11 cellular contexts compared by ENCODE assay signal in genomic region chr5:149464796-149465489, GRCh38.
DNase-seq lines count a peak whose midpoint lies in the region; ATAC-seq and TF ChIP-seq lines count a peak whose summit lies in the region.
"Had no signal": no experiment of that assay in that cellular context is flagged by ENCODE, and none has a peak within 500 bp of the region (broad histone marks: within the 10 kb centered on the region; RNA-seq: fewer than 3 reads in every experiment).

No MANE protein-coding gene starts in this region.

- WGBS in tibial nerve, 2 donors: 63 to 72% methylated on average over 8 of the region's 8 CpGs

- H3K27me3 Mint-ChIP-seq in osteocyte (ENCODE audit: unreplicated experiment): no peaks in the 10 kb centered on the region
- H3K27me3 Mint-ChIP-seq: B cell had no signal

- H3K4me3 ChIP-seq in SJSA1 (no peak overlapping the region), tibial nerve (no peak overlapping the region)

- DNase-seq in AG08396 (ENCODE audit: low spot score): peak; percentile 67
- peak in 1 of 2 experiments; percentile 65 for DNase-seq in SJSA1 (ENCODE audit: low read depth in 1 of 2, low spot score in 2 of 2)
- DNase-seq in foreskin keratinocyte: no peak
- DNase-seq in osteocyte (ENCODE audit: extremely low spot score, unreplicated experiment): no peak
- no peak for DNase-seq in NCI-H2081 (lab: John Stamatoyannopoulos, UW)
- no peak for DNase-seq in substantia nigra (lab: John Stamatoyannopoulos, UW)
- no peak for DNase-seq in tibial nerve (ENCODE audit: low spot score in 2 of 2)
- DNase-seq: NCI-H2171 treated with DMSO at 0.1 percent for 48 hours had no signal

- no peak overlapping the region for H3K4me3 Mint-ChIP-seq in osteocyte (ENCODE audit: unreplicated experiment)
- H3K4me3 Mint-ChIP-seq: B cell; T-helper 2 cell treated with Interferon-gamma antibody and Interleukin-4, amounts not matched to agents 5 μg/mL and 100 μg/mL, for 36 hours had no signal

- no peaks in the 10 kb centered on the region for H3K36me3 ChIP-seq in SJSA1
- no peaks in the 10 kb centered on the region for H3K36me3 ChIP-seq in tibial nerve

- peaks cover 19% of the 10 kb centered on the region for H3K4me1 Mint-ChIP-seq in osteocyte (ENCODE audit: unreplicated experiment)

- TF ChIP-seq POLR2A in tibial nerve (IDR thresholded peaks at IDR 0.05): no peak

- H3K4me1 ChIP-seq in SJSA1 (replicated peaks) (peaks cover 23% of the 10 kb centered on the region), foreskin keratinocyte (no peaks in the 10 kb centered on the region), tibial nerve (peaks cover 0 to 11% (median 6%) of the 10 kb centered on the region in 4 donors)

- H3K27ac Mint-ChIP-seq in osteocyte (ENCODE audit: unreplicated experiment): peak overlapping the region; percentile 73
- H3K27ac Mint-ChIP-seq: B cell; T-helper 2 cell treated with Interferon-gamma antibody and Interleukin-4, amounts not matched to agents 5 μg/mL and 100 μg/mL, for 36 hours had no signal

- H3K9me3 Mint-ChIP-seq in osteocyte (ENCODE audit: unreplicated experiment): no peaks in the 10 kb centered on the region
- H3K9me3 Mint-ChIP-seq: T-helper 2 cell treated with Interferon-gamma antibody and Interleukin-4, amounts not matched to agents 5 μg/mL and 100 μg/mL, for 36 hours had no signal

- H3K27me3 ChIP-seq in SJSA1 (replicated peaks) (no peaks in the 10 kb centered on the region), foreskin keratinocyte (no peaks in the 10 kb centered on the region), tibial nerve (no peaks in the 10 kb centered on the region)

- ATAC-seq in foreskin keratinocyte: peak; percentile 11
- ATAC-seq in HG03108 (IDR thresholded peaks at IDR 0.05; ENCODE audit: unreplicated experiment): no peak

- H3K9me3 ChIP-seq in SJSA1 (replicated peaks): no peaks in the 10 kb centered on the region
- H3K9me3 ChIP-seq in tibial nerve: no peaks in the 10 kb centered on the region

- TF ChIP-seq CTCF in foreskin keratinocyte (conservative IDR thresholded peaks at IDR 0.05) (no peak), osteocyte (IDR thresholded peaks at IDR 0.05) (no peak), tibial nerve (IDR thresholded peaks at IDR 0.05) (no peak)

- no peak for TF ChIP-seq EP300 in tibial nerve (IDR thresholded peaks at IDR 0.05)

- no peaks in the 10 kb centered on the region for H3K36me3 Mint-ChIP-seq in osteocyte (ENCODE audit: unreplicated experiment)

- peak overlapping the region; percentile 22 for H3K27ac ChIP-seq in SJSA1
- H3K27ac ChIP-seq in foreskin keratinocyte: no peak overlapping the region
- no peak overlapping the region for H3K27ac ChIP-seq in substantia nigra (ENCODE audit: low read depth, low read length, poor library complexity, severe bottlenecking)
- peak overlapping the region in 2 of 4 donors; percentile 24 to 36 for H3K27ac ChIP-seq in tibial nerve
